ENCODE assay signal across 8 cellular contexts in genomic region chr1:33257388-33257758, GRCh38. TPM values are rescaled to one million over a fixed set of nuclear protein-coding genes. Genes with fewer than 3 reads are reported as not detected.
DNase-seq lines count a peak whose midpoint lies in the region; ATAC-seq and TF ChIP-seq lines count a peak whose summit lies in the region.

No MANE protein-coding gene starts in this region.

- intact Hi-C loops in activated CD4-positive, alpha-beta T cell treated with anti-CD3 and anti-CD28 coated beads, Interleukin-2, amount 10 ng/mL, durations not matched to agents 24 days and 14 days (cut with micrococcal nuclease), result loop anchor here (2.0 to 5.0 kb wide), 2 partner anchors 77 to 440 kb away; partner anchors contain the start of genes S100PBP and YARS1
- intact Hi-C loops in testis (cut with DNase I; ENCODE audit: low total_unique reads), result no loop called here

- peak overlapping the region; percentile 98 for H3K27ac Mint-ChIP-seq in activated CD4-positive, alpha-beta T cell treated with anti-CD3 and anti-CD28 coated beads, Interleukin-2, amount 10 ng/mL, durations not matched to agents 24 days and 14 days
- no peak overlapping the region for H3K27ac Mint-ChIP-seq in activated naive CD8-positive, alpha-beta T cell treated with anti-CD3 and anti-CD28 coated beads, Interleukin-2, amount 50 U/mL, for 24 hours

- H3K4me3 ChIP-seq in kidney epithelial cell (ENCODE audit: low read depth, low read length) (peak overlapping the region; percentile 56), testis (peak overlapping the region; percentile 57 to 74)

- H3K27me3 Mint-ChIP-seq in activated CD4-positive, alpha-beta T cell treated with anti-CD3 and anti-CD28 coated beads, Interleukin-2, amount 10 ng/mL, durations not matched to agents 24 days and 14 days, result peaks cover 3% of the 10 kb centered on the region
- H3K27me3 Mint-ChIP-seq in activated naive CD8-positive, alpha-beta T cell treated with anti-CD3 and anti-CD28 coated beads, Interleukin-2, amount 50 U/mL, for 24 hours, result no peaks in the 10 kb centered on the region

- H3K36me3 Mint-ChIP-seq in activated CD4-positive, alpha-beta T cell treated with anti-CD3 and anti-CD28 coated beads, Interleukin-2, amount 10 ng/mL, durations not matched to agents 24 days and 14 days (ENCODE audit: low read depth), result peaks cover 6% of the 10 kb centered on the region
- no peaks in the 10 kb centered on the region for H3K36me3 Mint-ChIP-seq in activated naive CD8-positive, alpha-beta T cell treated with anti-CD3 and anti-CD28 coated beads, Interleukin-2, amount 50 U/mL, for 24 hours (ENCODE audit: low read depth)

- no peak for TF ChIP-seq POLR2A in testis (IDR thresholded peaks at IDR 0.05)

- no peak for TF ChIP-seq CTCF in kidney epithelial cell (IDR thresholded peaks at IDR 0.05; ENCODE audit: insufficient read depth, low read length, poor library complexity, severe bottlenecking)
- no peak for TF ChIP-seq CTCF in testis (IDR thresholded peaks at IDR 0.05)
- no peak for TF ChIP-seq CTCF in GM13977 (IDR thresholded peaks at IDR 0.05; ENCODE audit: extremely low read depth, insufficient read depth, missing control alignments)

- 0% methylated on average over 9 of the region's 9 CpGs for WGBS in testis, 2 donors

- in situ Hi-C loops in GM13977 (cut with MboI; ENCODE audit: low pct_unique_long_range_greater_than_20kb, low sequenced_read_pairs, unreplicated experiment), result no loop called here

- no peak for ATAC-seq in activated naive CD8-positive, alpha-beta T cell treated with anti-CD3 and anti-CD28 coated beads, Interleukin-2, amount 50 U/mL, for 24 hours

- no peaks in the 10 kb centered on the region for H3K9me3 Mint-ChIP-seq in activated CD4-positive, alpha-beta T cell treated with anti-CD3 and anti-CD28 coated beads, Interleukin-2, amount 10 ng/mL, durations not matched to agents 24 days and 14 days
- H3K9me3 Mint-ChIP-seq in activated naive CD8-positive, alpha-beta T cell treated with anti-CD3 and anti-CD28 coated beads, Interleukin-2, amount 50 U/mL, for 24 hours, result no peaks in the 10 kb centered on the region

- H3K4me1 Mint-ChIP-seq in activated CD4-positive, alpha-beta T cell treated with anti-CD3 and anti-CD28 coated beads, Interleukin-2, amount 10 ng/mL, durations not matched to agents 24 days and 14 days, result peaks cover 17% of the 10 kb centered on the region
- peaks cover 34% of the 10 kb centered on the region for H3K4me1 Mint-ChIP-seq in activated naive CD8-positive, alpha-beta T cell treated with anti-CD3 and anti-CD28 coated beads, Interleukin-2, amount 50 U/mL, for 24 hours

- peak overlapping the region; percentile 64 to 81 for H3K27ac ChIP-seq in testis

- peak overlapping the region; percentile 96 for H3K4me3 Mint-ChIP-seq in activated CD4-positive, alpha-beta T cell treated with anti-CD3 and anti-CD28 coated beads, Interleukin-2, amount 10 ng/mL, durations not matched to agents 24 days and 14 days
- H3K4me3 Mint-ChIP-seq in activated naive CD8-positive, alpha-beta T cell treated with anti-CD3 and anti-CD28 coated beads, Interleukin-2, amount 50 U/mL, for 24 hours, result peak overlapping the region; percentile 93

- no peak for DNase-seq in activated CD4-positive, alpha-beta T cell treated with anti-CD3 and anti-CD28 coated beads, Interleukin-2, amount 10 ng/mL, durations not matched to agents 24 days and 14 days
- DNase-seq in activated CD4-positive, alpha-beta T cell treated with anti-CD3 and anti-CD28 coated beads for 4 hours, result no peak
- DNase-seq in activated naive CD8-positive, alpha-beta T cell treated with anti-CD3 and anti-CD28 coated beads, Interleukin-2, amount 50 U/mL, for 24 hours, result no peak
- DNase-seq in kidney epithelial cell (ENCODE audit: low read depth) (no peak), testis (no peak), NCI-H226 (no peak), OCI-M1 (lab: John Stamatoyannopoulos, UW) (no peak), GM13977 (ENCODE audit: low spot score) (no peak)

- peaks cover 46% of the 10 kb centered on the region for H3K4me1 ChIP-seq in testis

- no peaks in the 10 kb centered on the region for H3K27me3 ChIP-seq in kidney epithelial cell (ENCODE audit: control insufficient read depth, insufficient read depth, low read length)
- no peaks in the 10 kb centered on the region for H3K27me3 ChIP-seq in testis

- H3K36me3 ChIP-seq in kidney epithelial cell (ENCODE audit: control insufficient read depth, insufficient read depth, low read length), result no peaks in the 10 kb centered on the region
- no peaks in the 10 kb centered on the region for H3K36me3 ChIP-seq in testis (ENCODE audit: low read depth, missing control alignments)

- no peaks in the 10 kb centered on the region for H3K9me3 ChIP-seq in testis

RNA-seq across cellular contexts. Expression of gene ZNF362, which starts 1.1 kb away (rescaled TPM):
- 12.9 and 13.3 TPM in 2 replicates for total RNA-seq in activated CD4-positive, alpha-beta T cell treated with anti-CD3 and anti-CD28 coated beads, Interleukin-2, amount 10 ng/mL, durations not matched to agents 24 days and 14 days
- total RNA-seq in kidney epithelial cell (20.7 and 26.0 TPM in 2 replicates), testis (10 to 100 TPM; 26.6 to 28.6 TPM)
- polyA plus RNA-seq in testis (ENCODE audit: insufficient read depth, low read depth, low replicate concordance), result 16.3 TPM
